Comparison of ENCODE assay signal across 8 cellular contexts in genomic region chr5:149268928-149269557, GRCh38. TPM values are rescaled to one million over a fixed set of nuclear protein-coding genes. Genes with fewer than 3 reads are reported as not detected.
A peak's percentile ranks its signal among the peaks of the same experiment; 100 is the strongest.
DNase-seq lines count a peak whose midpoint lies in the region; ATAC-seq and TF ChIP-seq lines count a peak whose summit lies in the region.

No MANE protein-coding gene starts in this region.

- H3K27ac ChIP-seq in neutrophil, result no peak overlapping the region

- TF ChIP-seq CTCF in epithelial cell of esophagus (IDR thresholded peaks at IDR 0.05; ENCODE audit: insufficient read depth, low read depth, low read length, missing control alignments), result peak; percentile 64
- peak; percentile 73 for TF ChIP-seq CTCF in neutrophil (IDR thresholded peaks at IDR 0.05)

- H3K27me3 ChIP-seq in neutrophil, result peaks cover 53% of the 10 kb centered on the region

- no peaks in the 10 kb centered on the region for H3K36me3 ChIP-seq in neutrophil

- ATAC-seq in HG03097 (IDR thresholded peaks at IDR 0.05; ENCODE audit: low FRiP score, unreplicated experiment) (no peak), GM19035 (IDR thresholded peaks at IDR 0.05; ENCODE audit: unreplicated experiment) (no peak)

- peaks cover 14% of the 10 kb centered on the region in 2 experiments for H3K4me1 ChIP-seq in neutrophil (ENCODE audit: control insufficient read depth in 1 of 2, insufficient read depth in 1 of 2, low read depth in 1 of 2, low read length in 1 of 2)

- DNase-seq in 8988T (peak; percentile 47), EH (ENCODE audit: low read depth) (peak; percentile 75), HT1080 (ENCODE audit: low read depth) (peak; percentile 68), RKO (ENCODE audit: low spot score) (peak; percentile 74), epithelial cell of esophagus (ENCODE audit: low read depth) (peak; percentile 56)

- H3K4me3 ChIP-seq in epithelial cell of esophagus (ENCODE audit: low read length) (no peak overlapping the region), neutrophil (ENCODE audit: low read depth in 1 of 2, low read length in 1 of 2) (no peak overlapping the region)

- no peaks in the 10 kb centered on the region for H3K9me3 ChIP-seq in neutrophil

RNA-seq across cellular contexts. Expression of gene AFAP1L1, which starts 2.6 kb away (rescaled TPM):
- 0.77 and 0.98 TPM in 2 replicates for total RNA-seq in HT1080 (2014; rRNA removed; shearing (Covaris generic))
- polyA plus RNA-seq in HT1080 (2015; cell fraction: cytosol; rRNA removed), result 0.21 and 0.27 TPM in 2 replicates
- 0.23 and 0.29 TPM in 2 replicates for polyA plus RNA-seq in HT1080 (2015; cell fraction: nucleus; rRNA removed)
